31 cellular contexts compared by ENCODE assay signal in the genomic region with DNA sequence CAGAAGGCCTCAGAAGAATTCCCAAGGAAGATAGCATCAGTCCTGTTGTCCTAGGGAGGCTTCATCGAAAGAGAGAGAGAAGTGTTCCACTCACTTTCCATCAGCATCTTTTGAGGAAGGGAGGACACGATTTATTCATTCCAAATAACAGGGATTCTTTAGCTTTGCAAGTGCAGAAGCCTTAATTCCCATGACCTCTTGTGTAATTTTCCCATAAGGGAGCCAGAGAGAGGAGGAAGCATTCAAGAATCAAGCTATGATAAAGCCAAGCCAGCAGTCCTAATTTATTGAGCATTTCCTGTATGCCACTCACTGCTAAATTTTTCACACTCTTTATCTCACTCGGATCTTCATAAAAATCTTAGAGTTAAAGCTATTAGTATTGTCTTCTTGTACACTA.
"Had no signal": no experiment of that assay in that cellular context is flagged by ENCODE, and none has a peak within 500 bp of the region (broad histone marks: within the 10 kb centered on the region; RNA-seq: fewer than 3 reads in every experiment).

No MANE protein-coding gene starts in this region.

- DNase-seq: naive thymus-derived CD8-positive, alpha-beta T cell; occipital lobe; ovary; posterior cingulate gyrus; psoas muscle; right cardiac atrium; spleen; stimulated activated CD4-positive, alpha-beta T cell treated with anti-CD3 and anti-CD28 coated beads, Interleukin-12 subunit alpha, Interleukin-12 subunit beta, amount 100 ng/mL, for 4 hours; stimulated activated CD4-positive, alpha-beta T cell treated with anti-CD3 and anti-CD28 coated beads, Interleukin-1b, Interleukin-23, amount 100 ng/mL, for 48 hours; stimulated activated CD4-positive, alpha-beta T cell treated with anti-CD3 and anti-CD28 coated beads, Interleukin-4, amount 100 ng/mL, for 1 hour; stimulated activated CD4-positive, alpha-beta T cell treated with anti-CD3 and anti-CD28 coated beads, Interleukin-4, amount 100 ng/mL, for 4 hours; stimulated activated CD8-positive, alpha-beta memory T cell treated with anti-CD3 and anti-CD28 coated beads, Interleukin-4, amount 100 ng/mL, for 48 hours; stimulated activated naive CD4-positive, alpha-beta T cell; stimulated activated naive CD8-positive, alpha-beta T cell treated with anti-CD3 and anti-CD28 coated beads, Interleukin-15, amount 100 ng/mL, for 72 hours; stimulated activated naive CD8-positive, alpha-beta T cell treated with anti-CD3 and anti-CD28 coated beads, Interleukin-15, Interleukin-2, amounts not matched to agents 100 U/mL and 50 U/mL, for 24 hours; substantia nigra; testis; tibial artery; transverse colon; upper lobe of right lung; uterus had no signal

- H3K36me3 Mint-ChIP-seq: neural progenitor cell; stimulated activated memory B cell treated with anti-CD40 and anti-IgM and Interleukin-4, amounts not matched to agents 10 μg/mL and 1 μg/mL and 100 μg/mL, for 72 hours; type B pancreatic cell had no signal

- H3K27me3 ChIP-seq: neural progenitor cell, ovary, spleen, suprapubic skin, testis, tibial artery, transverse colon, upper lobe of right lung, uterus had no signal

- H3K36me3 ChIP-seq: neural progenitor cell, ovary, spleen, suprapubic skin, tibial artery, transverse colon, upper lobe of right lung, uterus had no signal

- H3K27ac Mint-ChIP-seq: naive thymus-derived CD8-positive, alpha-beta T cell; neural progenitor cell; progenitor cell of endocrine pancreas; stimulated activated memory B cell treated with anti-CD40 and anti-IgM and Interleukin-4, amounts not matched to agents 10 μg/mL and 1 μg/mL and 100 μg/mL, for 72 hours; stimulated activated naive CD8-positive, alpha-beta T cell treated with anti-CD3 and anti-CD28 coated beads, Interleukin-15, amount 100 ng/mL, for 72 hours; type B pancreatic cell had no signal

- ATAC-seq: naive thymus-derived CD8-positive, alpha-beta T cell; psoas muscle; sciatic nerve; stimulated activated memory B cell treated with anti-CD40 and anti-IgM and Interleukin-4, amounts not matched to agents 10 μg/mL and 1 μg/mL and 100 μg/mL, for 72 hours; stimulated activated naive CD8-positive, alpha-beta T cell treated with anti-CD3 and anti-CD28 coated beads, Interleukin-15, amount 100 ng/mL, for 72 hours; stimulated activated naive CD8-positive, alpha-beta T cell treated with anti-CD3 and anti-CD28 coated beads, Interleukin-15, Interleukin-2, amounts not matched to agents 100 U/mL and 50 U/mL, for 24 hours; upper lobe of right lung had no signal

- H3K9me3 ChIP-seq: ovary, psoas muscle, spleen, suprapubic skin, testis, tibial artery, transverse colon, upper lobe of right lung, uterus had no signal

- H3K4me1 ChIP-seq: neural progenitor cell, parathyroid adenoma, psoas muscle, testis, tibial artery, transverse colon, upper lobe of right lung, uterus had no signal

- H3K4me1 Mint-ChIP-seq: neural progenitor cell; stimulated activated memory B cell treated with anti-CD40 and anti-IgM and Interleukin-4, amounts not matched to agents 10 μg/mL and 1 μg/mL and 100 μg/mL, for 72 hours; stimulated activated naive CD8-positive, alpha-beta T cell treated with anti-CD3 and anti-CD28 coated beads, Interleukin-15, amount 100 ng/mL, for 72 hours had no signal

- H3K4me3 ChIP-seq: neural progenitor cell, ovary, psoas muscle, skin epidermis, smooth muscle cell, spleen, suprapubic skin, testis, tibial artery, transverse colon, upper lobe of right lung, uterus had no signal

- H3K27me3 Mint-ChIP-seq: progenitor cell of endocrine pancreas; stimulated activated memory B cell treated with anti-CD40 and anti-IgM and Interleukin-4, amounts not matched to agents 10 μg/mL and 1 μg/mL and 100 μg/mL, for 72 hours had no signal

- H3K4me3 Mint-ChIP-seq: naive thymus-derived CD8-positive, alpha-beta T cell; nephron; neural progenitor cell; stimulated activated memory B cell treated with anti-CD40 and anti-IgM and Interleukin-4, amounts not matched to agents 10 μg/mL and 1 μg/mL and 100 μg/mL, for 72 hours; stimulated activated naive CD8-positive, alpha-beta T cell treated with anti-CD3 and anti-CD28 coated beads, Interleukin-15, amount 100 ng/mL, for 72 hours; type B pancreatic cell had no signal

- H3K9me3 Mint-ChIP-seq: nephron, neural progenitor cell, type B pancreatic cell had no signal

- H3K27ac ChIP-seq: neural progenitor cell, ovary, parathyroid adenoma, psoas muscle, skin epidermis, spleen, suprapubic skin, testis, tibial artery, transverse colon, upper lobe of right lung, uterus had no signal
